Comparison of ENCODE assay signal across 24 cellular contexts in the genomic region with DNA sequence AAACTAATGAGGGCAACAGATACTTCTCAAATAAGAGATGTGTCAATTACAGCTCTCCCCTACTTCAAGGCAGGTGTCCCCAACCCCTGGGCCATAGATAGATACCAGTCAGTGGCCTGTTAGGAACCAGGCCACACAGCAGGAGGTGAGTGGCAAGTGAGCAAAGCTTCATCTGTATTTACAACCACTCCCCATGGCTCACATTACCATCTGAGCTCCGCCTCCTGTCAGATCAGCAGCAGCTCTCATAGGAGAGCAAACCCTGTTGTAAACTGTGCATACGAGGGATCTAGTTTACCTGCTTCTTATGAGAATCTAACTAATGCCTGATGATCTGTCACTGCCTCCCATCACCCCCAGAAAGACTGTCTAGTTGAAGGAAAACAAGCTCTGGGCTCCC.
DNase-seq lines count a peak whose midpoint lies in the region; ATAC-seq and TF ChIP-seq lines count a peak whose summit lies in the region.
"Had no signal": no experiment of that assay in that cellular context is flagged by ENCODE, and none has a peak within 500 bp of the region (broad histone marks: within the 10 kb centered on the region; RNA-seq: fewer than 3 reads in every experiment).

No MANE protein-coding gene starts in this region.

- in situ Hi-C loops in Caki2 (cut with HindIII; ENCODE audit: low pct_unique_long_range_greater_than_20kb, low sequenced_read_pairs), result no loop called here
- in situ Hi-C loops in brain microvascular endothelial cell (cut with HindIII; ENCODE audit: low pct_ligation_motif_present, low sequenced_read_pairs), result no loop called here
- in situ Hi-C loops in transverse colon (cut with MboI; ENCODE audit: low pct_ligation_motif_present in 1 of 4, low pct_unique_long_range_greater_than_20kb in 1 of 4, low sequenced_read_pairs in 3 of 4), result no loop called here

- no peak for TF ChIP-seq CTCF in brain microvascular endothelial cell (IDR thresholded peaks at IDR 0.05; ENCODE audit: low read depth, low read length, missing control alignments)
- TF ChIP-seq CTCF in transverse colon (IDR thresholded peaks at IDR 0.05), result no peak

- no peak overlapping the region for H3K27ac Mint-ChIP-seq in activated CD4-positive, alpha-beta T cell treated with anti-CD3 and anti-CD28 coated beads, Interleukin-2, amount 10 ng/mL, durations not matched to agents 24 days and 14 days
- H3K27ac Mint-ChIP-seq: activated CD4-positive, alpha-beta memory T cell treated with anti-CD3 and anti-CD28 coated beads for 36 hours; nephron progenitor cell had no signal

- no peaks in the 10 kb centered on the region for H3K36me3 ChIP-seq in brain microvascular endothelial cell (replicated peaks)
- no peaks in the 10 kb centered on the region for H3K36me3 ChIP-seq in transverse colon
- H3K36me3 ChIP-seq: adrenal gland, cardiac muscle cell had no signal

- peak overlapping the region; percentile 24 for H3K27ac ChIP-seq in brain microvascular endothelial cell
- H3K27ac ChIP-seq in transverse colon, result no peak overlapping the region
- H3K27ac ChIP-seq: adrenal gland, cardiac muscle cell had no signal

- no peak for TF ChIP-seq EP300 in transverse colon (IDR thresholded peaks at IDR 0.05; ENCODE audit: low read depth)

- H3K4me3 ChIP-seq in brain microvascular endothelial cell (ENCODE audit: low read depth, low read length) (no peak overlapping the region), transverse colon (no peak overlapping the region)
- H3K4me3 ChIP-seq: adrenal gland, cardiac muscle cell, K562, mucosa of descending colon had no signal

- no peaks in the 10 kb centered on the region for H3K36me3 Mint-ChIP-seq in activated CD4-positive, alpha-beta T cell treated with anti-CD3 and anti-CD28 coated beads, Interleukin-2, amount 10 ng/mL, durations not matched to agents 24 days and 14 days (ENCODE audit: low read depth)
- H3K36me3 Mint-ChIP-seq: activated CD4-positive, alpha-beta memory T cell treated with anti-CD3 and anti-CD28 coated beads for 36 hours had no signal

- H3K4me1 Mint-ChIP-seq in activated CD4-positive, alpha-beta T cell treated with anti-CD3 and anti-CD28 coated beads, Interleukin-2, amount 10 ng/mL, durations not matched to agents 24 days and 14 days, result no peaks in the 10 kb centered on the region

- DNase-seq in Caki2 (ENCODE audit: low read depth), result peak; percentile 2
- DNase-seq in NAMALWA (ENCODE audit: low spot score), result peak; percentile 8
- DNase-seq in brain microvascular endothelial cell, result peak; percentile 65
- peak; percentile 14 for DNase-seq in left kidney (ENCODE audit: low read depth, low spot score)
- no peak for DNase-seq in SIG-M5 (lab: John Stamatoyannopoulos, UW)
- no peak for DNase-seq in transverse colon
- no peak for DNase-seq in activated CD4-positive, alpha-beta T cell treated with anti-CD3 and anti-CD28 coated beads, Interleukin-2, amount 10 ng/mL, durations not matched to agents 24 days and 14 days
- DNase-seq: activated CD4-positive, alpha-beta memory T cell treated with anti-CD3 and anti-CD28 coated beads for 36 hours; activated effector memory CD4-positive, alpha-beta T cell treated with Interleukin-2 at 50 U/mL for 16 hours; adrenal gland; C1 segment of cervical spinal cord; dermis blood vessel endothelial cell; foreskin fibroblast; H7; left ventricle myocardium superior; mucosa of descending colon; NCI-H146; NCI-H2227 treated with DMSO at 0.1 percent for 48 hours; nephron progenitor cell; NK-92 treated with Interleukin-12 subunit alpha and Interleukin-12 subunit beta, amount 100 ng/mL, for 24 hours; substantia nigra had no signal

- H3K27me3 Mint-ChIP-seq in activated CD4-positive, alpha-beta T cell treated with anti-CD3 and anti-CD28 coated beads, Interleukin-2, amount 10 ng/mL, durations not matched to agents 24 days and 14 days, result no peaks in the 10 kb centered on the region
- H3K27me3 Mint-ChIP-seq: activated CD4-positive, alpha-beta memory T cell treated with anti-CD3 and anti-CD28 coated beads for 36 hours had no signal

- 73 to 90% methylated on average over 2 of the region's 2 CpGs for WGBS in transverse colon (ENCODE audit: low coverage in 1 of 2), 2 donors

- no peak overlapping the region for H3K4me3 Mint-ChIP-seq in activated CD4-positive, alpha-beta T cell treated with anti-CD3 and anti-CD28 coated beads, Interleukin-2, amount 10 ng/mL, durations not matched to agents 24 days and 14 days
- H3K4me3 Mint-ChIP-seq: activated CD4-positive, alpha-beta memory T cell treated with anti-CD3 and anti-CD28 coated beads for 36 hours; nephron progenitor cell had no signal

- intact Hi-C loops in transverse colon (cut with DNase I; ENCODE audit: low total_unique reads), result no loop called here
- intact Hi-C loops in activated CD4-positive, alpha-beta T cell treated with anti-CD3 and anti-CD28 coated beads, Interleukin-2, amount 10 ng/mL, durations not matched to agents 24 days and 14 days (cut with micrococcal nuclease), result no loop called here

- no peaks in the 10 kb centered on the region for H3K27me3 ChIP-seq in brain microvascular endothelial cell (replicated peaks)
- no peaks in the 10 kb centered on the region for H3K27me3 ChIP-seq in transverse colon
- H3K27me3 ChIP-seq: adrenal gland, cardiac muscle cell had no signal

- H3K4me1 ChIP-seq in transverse colon, result no peaks in the 10 kb centered on the region
- H3K4me1 ChIP-seq: adrenal gland had no signal

- H3K9me3 ChIP-seq in transverse colon, result no peaks in the 10 kb centered on the region
- H3K9me3 ChIP-seq: adrenal gland, mucosa of descending colon had no signal

- H3K9me3 Mint-ChIP-seq in activated CD4-positive, alpha-beta T cell treated with anti-CD3 and anti-CD28 coated beads, Interleukin-2, amount 10 ng/mL, durations not matched to agents 24 days and 14 days, result no peaks in the 10 kb centered on the region
- H3K9me3 Mint-ChIP-seq: activated CD4-positive, alpha-beta memory T cell treated with anti-CD3 and anti-CD28 coated beads for 36 hours had no signal

- no peak for ATAC-seq in GM19467 (IDR thresholded peaks at IDR 0.05; ENCODE audit: unreplicated experiment)
- ATAC-seq: K562, left ventricle myocardium superior, mucosa of descending colon had no signal

- no peak for TF ChIP-seq POLR2A in transverse colon (IDR thresholded peaks at IDR 0.05)

Comparison
In these comparisons a context has a peak if more than half of its experiments do, and no peak if none do; other contexts are left out.
1. DNase-seq: peak in Caki2 (single experiment), NAMALWA (single experiment), brain microvascular endothelial cell (single experiment) and left kidney (single experiment); none in SIG-M5 (single experiment), transverse colon (single experiment) and activated CD4-positive, alpha-beta T cell treated with anti-CD3 and anti-CD28 coated beads, Interleukin-2, amount 10 ng/mL, durations not matched to agents 24 days and 14 days (single experiment).